ENCODE assay signal across 8 cellular contexts in the genomic region with DNA sequence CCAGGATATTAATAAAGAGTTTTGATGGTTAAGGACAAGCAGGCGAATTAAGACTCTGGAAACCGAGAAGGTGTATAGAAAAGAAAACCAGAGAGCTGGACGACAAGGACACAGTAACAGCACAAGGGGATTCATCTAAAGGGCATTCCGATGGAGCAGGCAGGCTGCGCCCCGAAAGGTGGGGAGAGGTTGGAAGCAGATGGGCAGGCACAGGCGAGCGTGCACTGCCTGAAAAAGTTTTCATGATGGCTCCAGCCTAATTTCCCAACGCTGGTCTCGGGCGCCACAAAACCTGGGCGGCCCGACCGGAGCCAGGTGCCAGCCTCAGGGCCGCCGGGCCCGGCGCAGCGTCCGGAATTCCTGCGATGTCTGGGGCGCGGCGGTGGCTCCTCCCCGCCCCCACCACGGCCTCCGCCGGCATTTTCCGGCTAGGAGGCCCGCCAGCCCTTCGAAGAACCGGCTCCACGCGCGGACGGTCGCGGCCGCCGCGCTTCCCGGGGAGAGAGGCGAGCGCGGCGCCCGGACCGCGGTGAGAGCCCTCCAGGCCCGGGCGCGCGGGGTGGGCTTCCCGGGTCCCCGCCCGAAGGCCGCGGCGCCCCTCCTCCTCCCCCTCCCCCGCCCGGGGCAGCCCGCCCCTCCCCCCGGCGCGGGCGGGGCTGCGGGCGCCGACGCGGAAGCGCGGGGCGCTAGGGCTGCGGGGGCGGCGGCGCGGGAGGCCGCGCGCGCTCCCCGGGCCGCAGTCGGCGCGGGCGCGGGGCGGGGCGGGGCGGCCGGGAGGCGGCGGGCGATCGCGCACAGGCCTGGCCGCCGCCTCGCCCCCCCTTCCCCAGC. TPM values are rescaled to one million over a fixed set of nuclear protein-coding genes. Genes with fewer than 3 reads are reported as not detected.
A peak's percentile ranks its signal among the peaks of the same experiment; 100 is the strongest.
DNase-seq lines count a peak whose midpoint lies in the region; ATAC-seq and TF ChIP-seq lines count a peak whose summit lies in the region.

No MANE protein-coding gene starts in this region.

- peak overlapping the region; percentile 94 for H3K4me3 ChIP-seq in endodermal cell (ENCODE audit: low read length)

- no peaks in the 10 kb centered on the region for H3K36me3 ChIP-seq in endodermal cell (ENCODE audit: control insufficient read depth, insufficient read depth, low read length)

- ATAC-seq in GM18511 (IDR thresholded peaks at IDR 0.05; ENCODE audit: unreplicated experiment) (peak; percentile 41), HG02970 (IDR thresholded peaks at IDR 0.05; ENCODE audit: low FRiP score, unreplicated experiment) (peak; percentile 43)
- peak; percentile 11 for ATAC-seq in activated CD8-positive, alpha-beta T cell treated with anti-CD3 and anti-CD28 coated beads, Interleukin-2, amount 10 ng/mL, durations not matched to agents 7 days and 5 days

- POLR2A ChIA-PET in activated CD8-positive, alpha-beta T cell treated with anti-CD3 and anti-CD28 coated beads, Interleukin-2, amount 10 ng/mL, durations not matched to agents 7 days and 5 days (lab: Charles Lee): interaction anchor here (0.6 to 3.4 kb wide), 14 partner anchors 9 to 198 kb away, joined by 3 to 38 read pairs (median 4); partner anchors contain the start of gene VPS26C

- no peak for TF ChIP-seq CTCF in 22Rv1 (IDR thresholded peaks at IDR 0.05)
- TF ChIP-seq CTCF in endodermal cell (conservative IDR thresholded peaks at IDR 0.05): no peak
- TF ChIP-seq CTCF in mesothelial cell of epicardium (IDR thresholded peaks at IDR 0.05; ENCODE audit: unreplicated experiment): no peak

- peak overlapping the region; percentile 98 for H3K4me3 Mint-ChIP-seq in activated CD8-positive, alpha-beta T cell treated with anti-CD3 and anti-CD28 coated beads, Interleukin-2, amount 10 ng/mL, durations not matched to agents 7 days and 5 days
- H3K4me3 Mint-ChIP-seq in endodermal cell: peak overlapping the region; percentile 98
- H3K4me3 Mint-ChIP-seq in mesothelial cell of epicardium: peak overlapping the region; percentile 100

- no peaks in the 10 kb centered on the region for H3K9me3 ChIP-seq in endodermal cell (ENCODE audit: control insufficient read depth, low read length)

- peak overlapping the region; percentile 100 for H3K27ac Mint-ChIP-seq in activated CD8-positive, alpha-beta T cell treated with anti-CD3 and anti-CD28 coated beads, Interleukin-2, amount 10 ng/mL, durations not matched to agents 7 days and 5 days
- H3K27ac Mint-ChIP-seq in endodermal cell (peak overlapping the region; percentile 99), mesothelial cell of epicardium (peak overlapping the region; percentile 99)

- peaks cover 40% of the 10 kb centered on the region for H3K4me1 Mint-ChIP-seq in activated CD8-positive, alpha-beta T cell treated with anti-CD3 and anti-CD28 coated beads, Interleukin-2, amount 10 ng/mL, durations not matched to agents 7 days and 5 days (ENCODE audit: low read depth)
- peaks cover 30% of the 10 kb centered on the region for H3K4me1 Mint-ChIP-seq in endodermal cell
- H3K4me1 Mint-ChIP-seq in mesothelial cell of epicardium: peaks cover 30% of the 10 kb centered on the region

- H3K36me3 Mint-ChIP-seq in activated CD8-positive, alpha-beta T cell treated with anti-CD3 and anti-CD28 coated beads, Interleukin-2, amount 10 ng/mL, durations not matched to agents 7 days and 5 days (ENCODE audit: low read depth): peaks cover 18% of the 10 kb centered on the region
- no peaks in the 10 kb centered on the region for H3K36me3 Mint-ChIP-seq in endodermal cell (ENCODE audit: low read depth)
- no peaks in the 10 kb centered on the region for H3K36me3 Mint-ChIP-seq in mesothelial cell of epicardium

- CTCF ChIA-PET in activated CD8-positive, alpha-beta T cell treated with anti-CD3 and anti-CD28 coated beads, Interleukin-2, amount 10 ng/mL, durations not matched to agents 7 days and 5 days (lab: Charles Lee): interaction anchor here (1.0 to 2.1 kb wide), 4 partner anchors 53 to 198 kb away, joined by 3 to 8 read pairs (median 4); no protein-coding TSS in a partner anchor

- H3K9me3 Mint-ChIP-seq in activated CD8-positive, alpha-beta T cell treated with anti-CD3 and anti-CD28 coated beads, Interleukin-2, amount 10 ng/mL, durations not matched to agents 7 days and 5 days (ENCODE audit: insufficient read depth): no peaks in the 10 kb centered on the region
- H3K9me3 Mint-ChIP-seq in endodermal cell: no peaks in the 10 kb centered on the region
- H3K9me3 Mint-ChIP-seq in mesothelial cell of epicardium: no peaks in the 10 kb centered on the region

- peak overlapping the region; percentile 95 for H3K9ac ChIP-seq in endodermal cell (ENCODE audit: extremely low read depth, low read length, poor library complexity, severe bottlenecking)

- DNase-seq in NCI-H226: peak; percentile 70
- DNase-seq in activated CD8-positive, alpha-beta T cell treated with anti-CD3 and anti-CD28 coated beads, Interleukin-2, amount 10 ng/mL, durations not matched to agents 7 days and 5 days: peak; percentile 61
- DNase-seq in endodermal cell: peak; percentile 86
- DNase-seq in mesothelial cell of epicardium (ENCODE audit: low spot score in 2 of 2, unreplicated experiment in 2 of 2): peak in 1 of 2 experiments; percentile 81
- DNase-seq in stimulated activated CD8-positive, alpha-beta memory T cell treated with anti-CD3 and anti-CD28 coated beads, Interleukin-7, amount 100 ng/mL, for 1 hour (ENCODE audit: low read depth in 2 of 2): peak; percentile 26 to 31

- no peaks in the 10 kb centered on the region for H3K27me3 Mint-ChIP-seq in activated CD8-positive, alpha-beta T cell treated with anti-CD3 and anti-CD28 coated beads, Interleukin-2, amount 10 ng/mL, durations not matched to agents 7 days and 5 days (ENCODE audit: low read depth)
- H3K27me3 Mint-ChIP-seq in endodermal cell (ENCODE audit: insufficient read depth) (no peaks in the 10 kb centered on the region), mesothelial cell of epicardium (ENCODE audit: low read depth) (no peaks in the 10 kb centered on the region)

- H3K27ac ChIP-seq in 22Rv1 (peak overlapping the region; percentile 99), endodermal cell (ENCODE audit: low read depth, low read length) (peak overlapping the region; percentile 96)

- no peaks in the 10 kb centered on the region for H3K4me1 ChIP-seq in endodermal cell (ENCODE audit: control insufficient read depth, insufficient read depth, low read length)

- WGBS in endodermal cell (ENCODE audit: insufficient coverage in 1 of 2, insufficient read length in 1 of 2), 2 experiments: 0 to 2% methylated on average over 4 to 83 of the region's 102 CpGs

- no peaks in the 10 kb centered on the region for H3K27me3 ChIP-seq in endodermal cell (ENCODE audit: control insufficient read depth, insufficient read depth, low read length, poor library complexity, severe bottlenecking)

RNA-seq across cellular contexts. Expression of gene DYRK1A, which starts 0.7 kb away (rescaled TPM):
- total RNA-seq in activated CD8-positive, alpha-beta T cell treated with anti-CD3 and anti-CD28 coated beads, Interleukin-2, amount 10 ng/mL, durations not matched to agents 7 days and 5 days: 10 to 100 TPM; 83.2 to 86.1 TPM
- 10 to 100 TPM; 73.9 to 75.2 TPM for total RNA-seq in endodermal cell
- 35.8 TPM for polyA plus RNA-seq in endodermal cell (2013, experiment 1 of 2)
- polyA plus RNA-seq in endodermal cell (2013, experiment 2 of 2): 38.0 TPM
- total RNA-seq in mesothelial cell of epicardium: 77.2 to 79.7 TPM (median 78.7 TPM) in 3 replicates
